Comparison of ENCODE assay signal across 26 cellular contexts in the genomic region with DNA sequence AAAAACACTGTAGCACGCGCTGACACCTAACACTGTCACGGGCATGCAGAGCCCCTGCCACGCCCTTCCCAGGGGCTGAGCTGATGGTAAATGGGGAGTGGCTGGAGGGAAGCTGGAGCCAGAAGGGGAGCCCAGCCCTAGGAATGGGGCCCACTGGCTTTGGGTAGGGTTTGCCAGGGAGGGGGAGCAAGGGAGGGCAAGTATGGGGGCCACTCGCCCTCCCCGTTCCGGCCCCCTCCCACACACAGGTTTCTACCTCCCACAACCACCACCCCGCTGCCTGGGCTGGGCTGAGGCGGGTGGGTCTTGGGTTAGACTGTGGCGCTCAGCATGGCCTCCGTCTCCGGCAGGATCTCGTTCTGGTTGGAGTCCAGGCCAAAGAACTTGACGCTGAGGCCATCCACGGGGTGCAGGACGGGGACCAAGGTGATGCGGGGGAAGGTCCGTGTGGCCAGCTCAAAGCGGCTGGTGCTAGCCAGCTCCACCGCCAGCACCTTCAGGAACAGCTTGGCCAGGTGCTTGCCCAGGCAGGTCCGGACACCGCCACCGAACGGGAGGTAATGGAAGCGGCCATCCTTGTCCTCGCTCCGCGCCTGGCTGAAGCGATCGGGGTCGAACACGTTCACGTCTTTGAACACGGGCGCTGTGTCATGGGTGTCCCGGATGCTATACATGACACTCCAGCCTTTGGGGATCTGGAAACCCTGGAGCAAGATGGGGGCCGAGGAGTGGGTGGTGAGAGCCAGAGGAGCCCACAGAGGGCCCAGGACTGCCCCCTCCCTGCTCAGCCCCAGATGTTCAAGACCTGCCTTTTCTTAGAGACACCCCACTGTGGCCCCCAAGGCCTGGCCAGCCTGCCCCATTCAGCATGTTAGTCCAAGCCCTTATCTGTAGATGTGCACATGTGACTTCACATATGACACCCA. TPM values are rescaled to one million over a fixed set of nuclear protein-coding genes. Genes with fewer than 3 reads are reported as not detected.
A peak's percentile ranks its signal among the peaks of the same experiment; 100 is the strongest.
DNase-seq lines count a peak whose midpoint lies in the region; ATAC-seq, FAIRE-seq and TF ChIP-seq lines count a peak whose summit lies in the region.
"Had no signal": no experiment of that assay in that cellular context is flagged by ENCODE, and none has a peak within 500 bp of the region (broad histone marks: within the 10 kb centered on the region; RNA-seq: fewer than 3 reads in every experiment).

No MANE protein-coding gene starts in this region.

- CTCF ChIA-PET in HEK293 (lab: Yijun Ruan, JAX), result interaction anchor here (0.7 kb wide), 1 partner anchor 8 kb away, joined by 4 read pairs; no protein-coding TSS in a partner anchor
- CTCF ChIA-PET in HepG2 (lab: Yijun Ruan, JAX; ENCODE audit: low intra/inter-chr PET ratio, low total read pairs), result no interaction called here

- H4K20me1 ChIP-seq in HepG2 (ENCODE audit: insufficient read depth, low read length), result peaks cover 5% of the 10 kb centered on the region; the same call in 1 of the 2 replicates

- no peak for FAIRE-seq in HepG2 (lab: Jason Lieb, UNC)
- FAIRE-seq: astrocyte, K562, TTC549 had no signal

- TF ChIP-seq CTCF in HEK293 (tag by site-specific recombination; IDR thresholded peaks at IDR 0.05) (no peak), HepG2 (CRISPR knock-in tag; IDR thresholded peaks at IDR 0.05) (no peak), spleen (IDR thresholded peaks at IDR 0.05 in 8 of 11, conservative IDR thresholded peaks at IDR 0.05 in 3 of 11) (no peak)

- H3K4me3 ChIP-seq in HEK293 (ENCODE audit: low read depth, low read length), result no peak overlapping the region
- no peak overlapping the region for H3K4me3 ChIP-seq in HepG2 (replicated peaks in 1 of 3; ENCODE audit: insufficient read depth in 1 of 3, low read depth in 2 of 3, low read length in 3 of 3)
- H3K4me3 ChIP-seq in spleen, result no peak overlapping the region
- H3K4me3 ChIP-seq: K562, thyroid gland had no signal

- no peak overlapping the region for H3K4me2 ChIP-seq in HepG2 (ENCODE audit: low read depth, low read length)

- TF ChIP-seq RAD21 in HepG2 (CRISPR knock-in tag; IDR thresholded peaks at IDR 0.05), result no peak

- no TSS peak for BruUV-seq in HepG2 (replicated peaks; lab: Mats Ljungman, UMichigan)

- 64% methylated on average over 33 of the region's 37 CpGs for WGBS in HepG2 (ENCODE audit: low lambda C conversion rate)
- 91 to 97% (median 93%) methylated on average over 36 to 37 of the region's 37 CpGs for WGBS in spleen, 5 donors

- intact Hi-C loops in HepG2 (cut with micrococcal nuclease; ENCODE audit: unreplicated experiment) (no loop called here), spleen (cut with DNase I; ENCODE audit: low total_unique reads) (no loop called here)

- no peaks in the 10 kb centered on the region for H3K79me2 ChIP-seq in HepG2 (ENCODE audit: insufficient read depth, low read length)

- TF ChIP-seq EP300 in HepG2 (IDR thresholded peaks at IDR 0.05; ENCODE audit: low read depth in 2 of 2, low read length in 2 of 2) (no peak), HepG2 (CRISPR knock-in tag; IDR thresholded peaks at IDR 0.05; ENCODE audit: borderline replicate concordance) (no peak)

- H3K9me3 ChIP-seq in HEK293 (ENCODE audit: control insufficient read depth, insufficient read depth, low read depth, low read length), result no peaks in the 10 kb centered on the region
- H3K9me3 ChIP-seq in HepG2 (ENCODE audit: low read length), result no peaks in the 10 kb centered on the region
- no peaks in the 10 kb centered on the region for H3K9me3 ChIP-seq in spleen
- H3K9me3 ChIP-seq: thyroid gland had no signal

- DNase-seq in HepG2 (ENCODE audit: low spot score) (no peak), spleen (peak; percentile 76), RKO (ENCODE audit: low spot score) (no peak), SHP77 (lab: John Stamatoyannopoulos, UW) (no peak), AML-193 (lab: John Stamatoyannopoulos, UW) (no peak)
- DNase-seq: activated naive CD8-positive, alpha-beta T cell treated with anti-CD3 and anti-CD28 coated beads for 36 hours; central memory CD4-positive, alpha-beta T cell; mesendoderm; naive B cell; NCI-H1417; NCI-H2081; NCI-H82; retina; SHP77 treated with DMSO at 0.1 percent for 48 hours; stimulated activated CD4-positive, alpha-beta T cell treated with anti-CD3 and anti-CD28 coated beads, Interleukin-4, amount 100 ng/mL, for 4 hours; stimulated activated naive CD4-positive, alpha-beta T cell treated with Interleukin-2 at 50 U/mL for 16 hours; thyroid gland had no signal

- ATAC-seq in SK-N-SH treated with all-trans-retinoic acid at 6 μM for 48 hours (no peak), HepG2 (no peak)
- ATAC-seq: K562, T-cell had no signal

- no peak overlapping the region for H3K9ac ChIP-seq in HepG2 (ENCODE audit: insufficient read depth, low read depth, low read length)

- in situ Hi-C loops in HepG2 (cut with HindIII; ENCODE audit: extremely low pct_ligation_motif_present, low pct_unique_long_range_greater_than_20kb), result no loop called here

- POLR2A ChIA-PET in HEK293 (lab: Yijun Ruan, JAX) (no interaction called here), HepG2 (lab: Yijun Ruan, JAX) (no interaction called here)

- TF ChIP-seq POLR2A in HepG2 (IDR thresholded peaks at IDR 0.05; ENCODE audit: insufficient read depth in 1 of 2, low read depth in 2 of 2, low read length in 2 of 2), result no peak
- no peak for TF ChIP-seq POLR2A in spleen (IDR thresholded peaks at IDR 0.05)

- H3K4me1 ChIP-seq in HEK293 (ENCODE audit: control insufficient read depth, insufficient read depth, low read length) (no peaks in the 10 kb centered on the region), HepG2 (ENCODE audit: insufficient read depth, low read length) (0 out of 2 replicates have a peak, but pooled peaks cover under 1% of the 10 kb centered on the region), spleen (peaks cover 0 to 2% (median 0%) of the 10 kb centered on the region in 6 donors)

- no peak overlapping the region for H3K27ac ChIP-seq in HEK293 (ENCODE audit: extremely low read depth, low read depth, low read length)
- no peak overlapping the region for H3K27ac ChIP-seq in HepG2 (ENCODE audit: extremely low read length, insufficient read depth, low read length)
- no peak overlapping the region for H3K27ac ChIP-seq in spleen
- H3K27ac ChIP-seq: epithelial cell of prostate, thyroid gland had no signal

- peaks cover 0 to 31% of the 10 kb centered on the region in 2 experiments; a peak in 1 of 3 replicates for H3K36me3 ChIP-seq in HEK293 (ENCODE audit: control insufficient read depth in 2 of 2, insufficient read depth in 1 of 2, low read length in 2 of 2)
- H3K36me3 ChIP-seq in HepG2 (replicated peaks in 1 of 2; ENCODE audit: control insufficient read depth in 1 of 2, insufficient read depth in 2 of 2, low read length in 2 of 2), result no peaks in the 10 kb centered on the region
- no peaks in the 10 kb centered on the region for H3K36me3 ChIP-seq in spleen

- peaks cover 14 to 92% of the 10 kb centered on the region in 2 experiments for H3K27me3 ChIP-seq in HepG2 (ENCODE audit: control insufficient read depth in 1 of 2, insufficient read depth in 2 of 2, low read length in 2 of 2)
- peaks cover 0 to 19% (median 0%) of the 10 kb centered on the region in 7 donors for H3K27me3 ChIP-seq in spleen (replicated peaks in 1 of 7)
- H3K27me3 ChIP-seq: thyroid gland had no signal

- H2AFZ ChIP-seq in HepG2 (ENCODE audit: low read length), result no peak overlapping the region

TF ChIP-seq in SK-N-SH treated with all-trans-retinoic acid at 6 μM for 48 hours, 23 proteins besides CTCF, POLR2A, EP300 and RAD21 (continues in another document):
- no peak for TF ChIP-seq ZNF70 (CRISPR knock-in tag; IDR thresholded peaks at IDR 0.05)

TF ChIP-seq in HepG2, 621 proteins besides CTCF, POLR2A, EP300 and RAD21:
- TF ChIP-seq ZNF883 (CRISPR knock-in tag; IDR thresholded peaks at IDR 0.05; ENCODE audit: not compliant biosample characterization), result peak; percentile 42
- TF ChIP-seq ZNF556 (CRISPR knock-in tag; IDR thresholded peaks at IDR 0.05; ENCODE audit: borderline replicate concordance), result no peak

RNA-seq across cellular contexts. Expression of a gene that starts 15.5 kb away (rescaled TPM):
- total RNA-seq in HepG2 (2016; rRNA removed; fragmentation: Illumina TruSeq; extraction: Trizol) (0.06 and 0.07 TPM in 2 replicates), spleen (10 to 100 TPM in 3 of 7 donors, 1 to 10 TPM in 4; 2.3 to 11.4 (median 6.7) TPM)
- not detected in 2 replicates for total RNA-seq in HepG2 (2016; cell fraction: cytosol; rRNA removed; fragmentation: Illumina TruSeq; extraction: Trizol; ENCODE audit: low read depth)
- 0.32 TPM in 1 of 2 replicates, not detected in the other for total RNA-seq in HepG2 (2016; cell fraction: insoluble cytoplasmic fraction; rRNA removed; fragmentation: Illumina TruSeq; extraction: Trizol)
- 0.09 TPM in 1 of 2 replicates, not detected in the other for total RNA-seq in HepG2 (2016; cell fraction: membrane; rRNA removed; fragmentation: Illumina TruSeq; extraction: Trizol)
- total RNA-seq in HepG2 (2016; cell fraction: nucleus; rRNA removed; fragmentation: Illumina TruSeq; extraction: Trizol), result 0.12 and 0.13 TPM in 2 replicates
- polyA plus RNA-seq in HepG2 (2011; rRNA removed) (0.04 and 0.05 TPM in 2 replicates), spleen (1 to 10 TPM in 2 of 3 donors, under 1 TPM in 1; 0.87 to 2.1 (median 1.5) TPM)
- polyA plus RNA-seq in HepG2 (2011; cell fraction: cytosol; rRNA removed), result 0.03 and 0.09 TPM in 2 replicates
- 0.50 and 0.79 TPM in 2 replicates for polyA plus RNA-seq in HepG2 (2011; cell fraction: nucleus; rRNA removed)
- polyA plus RNA-seq in HepG2 (2012), result not detected in 2 replicates
- polyA plus RNA-seq in HepG2 (2016; cell fraction: cytosol; fragmentation: Illumina TruSeq; extraction: Trizol; ENCODE audit: low read depth), result not detected in 2 replicates
- 0.05 and 0.11 TPM in 2 replicates for polyA plus RNA-seq in HepG2 (2016; cell fraction: insoluble cytoplasmic fraction; fragmentation: Illumina TruSeq; extraction: Trizol; ENCODE audit: low read depth)
- 0.07 TPM in 1 of 2 replicates, not detected in the other for polyA plus RNA-seq in HepG2 (2016; cell fraction: membrane; fragmentation: Illumina TruSeq; extraction: Trizol; ENCODE audit: low read depth)
- polyA plus RNA-seq in HepG2 (2016; cell fraction: nucleus; fragmentation: Illumina TruSeq; extraction: Trizol; ENCODE audit: insufficient read depth, low read depth), result 0.26 and 0.88 TPM in 2 replicates
- 0.34 and 5.5 TPM in 2 replicates for polyA minus RNA-seq in HepG2 (2011; rRNA and poly(A)+ RNA removed; ENCODE audit: low replicate concordance)
- 0.18 TPM in 1 of 2 replicates, not detected in the other for polyA minus RNA-seq in HepG2 (2011; cell fraction: cytosol; rRNA and poly(A)+ RNA removed)
- 0.25 and 0.26 TPM in 2 replicates for polyA minus RNA-seq in HepG2 (2011; cell fraction: nucleus; rRNA and poly(A)+ RNA removed)
- total RNA-seq: activated CD8-positive, alpha-beta memory T cell treated with anti-CD3 and anti-CD28 coated beads for 36 hours; activated naive CD8-positive, alpha-beta T cell treated with anti-CD3 and anti-CD28 coated beads for 36 hours; OCI-LY7 had no signal
